Comparison of ENCODE assay signal across 1 cellular context in the genomic region with DNA sequence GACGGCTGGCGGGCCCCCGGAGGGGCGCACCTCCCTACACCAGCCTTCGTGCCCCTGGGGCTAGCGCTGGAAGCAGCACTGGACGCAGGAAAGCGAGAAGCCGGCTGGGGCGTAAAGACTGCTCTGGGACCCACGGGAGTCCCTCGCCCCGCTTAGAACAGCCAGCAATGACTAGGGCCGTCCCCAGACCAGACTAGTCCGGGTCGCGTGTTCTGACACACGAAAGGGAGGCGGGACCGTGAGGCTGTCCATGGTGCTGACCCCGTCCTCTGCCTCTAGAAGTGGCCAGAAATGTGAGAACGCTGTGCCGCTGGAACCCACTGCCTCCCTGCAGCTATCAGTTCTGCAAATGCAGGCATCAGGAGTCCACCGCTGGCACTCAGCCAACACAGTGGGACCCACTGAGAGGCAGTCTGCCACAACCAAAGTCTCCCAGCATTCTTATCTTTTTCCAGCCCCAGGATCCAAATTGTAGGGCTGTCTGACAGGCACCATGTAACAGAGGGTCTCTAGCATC.
TF ChIP-seq lines count a peak whose summit lies in the region.

A gene with protein sequence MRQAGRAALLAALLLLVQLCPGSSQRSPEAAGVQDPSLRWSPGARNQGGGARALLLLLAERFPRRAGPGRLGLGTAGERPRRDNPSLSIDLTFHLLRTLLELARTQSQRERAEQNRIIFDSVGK (minus strand): TSS at position 87 of the 517 bp plus-strand sequence. CDS start 550 bp downstream, outside the sequence.

TF ChIP-seq in HepG2, 621 proteins besides CTCF, POLR2A, EP300 and RAD21 (continued from another document):
- TF ChIP-seq ZNF687 (CRISPR knock-in tag; IDR thresholded peaks at IDR 0.05) = peak; percentile 18
- peak; percentile 89 for TF ChIP-seq MIER2 (CRISPR knock-in tag; IDR thresholded peaks at IDR 0.05)
- TF ChIP-seq REST (IDR thresholded peaks at IDR 0.05; ENCODE audit: borderline replicate concordance in 1 of 2, low read depth in 1 of 2, low read length in 2 of 2) = peak; percentile 83 to 91
